ENCODE assay signal across 2 cellular contexts in the genomic region with DNA sequence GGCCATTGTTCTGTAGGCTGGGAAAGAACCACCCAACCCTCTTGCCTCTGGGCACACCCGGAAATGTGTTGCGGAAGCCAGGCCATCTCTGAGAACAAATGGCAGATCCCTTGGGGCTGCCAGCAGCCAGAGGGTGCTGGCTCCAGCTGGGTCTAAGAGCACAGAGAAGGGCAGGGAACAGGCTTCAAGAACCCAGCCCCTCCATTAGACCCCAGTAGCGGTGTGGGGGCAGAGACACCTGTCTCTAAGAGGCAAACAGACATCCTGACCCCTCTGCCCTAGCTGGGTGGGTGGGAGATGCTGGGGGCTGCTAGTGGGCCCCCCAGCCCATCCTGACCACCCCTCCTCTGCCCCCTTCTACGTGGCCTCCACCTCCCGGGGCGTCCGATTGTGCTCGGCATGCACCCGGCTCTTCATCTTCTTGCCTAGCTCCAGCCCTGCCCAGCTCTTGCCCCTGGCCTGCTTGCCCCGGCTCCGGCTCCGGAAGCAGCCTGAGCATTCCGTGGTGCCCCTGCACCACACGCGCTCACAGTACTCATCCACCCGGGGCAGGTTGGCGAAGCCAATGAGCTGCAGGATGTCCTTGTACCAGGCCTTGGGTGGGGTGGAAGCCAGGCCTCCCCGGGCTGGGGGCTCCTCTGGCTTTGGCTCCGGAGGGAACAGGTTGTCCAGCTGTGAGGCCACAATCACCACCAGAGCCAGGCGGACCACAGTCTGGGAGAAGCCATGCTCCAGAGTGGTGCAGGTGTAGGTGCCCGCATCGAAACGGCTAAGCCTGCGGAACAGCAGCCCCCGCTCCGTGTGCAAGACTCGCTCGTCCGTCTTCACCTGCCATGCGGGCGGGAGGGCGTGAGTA.
TF ChIP-seq lines count a peak whose summit lies in the region.

No MANE protein-coding gene starts in this region.

TF ChIP-seq in SK-N-SH, 30 proteins besides CTCF, POLR2A, EP300 and RAD21:
- TF ChIP-seq TCF12 (IDR thresholded peaks at IDR 0.05) (no peak), USF2 (IDR thresholded peaks at IDR 0.05; ENCODE audit: borderline replicate concordance, low read depth, low read length) (no peak), FOXM1 (IDR thresholded peaks at IDR 0.05; ENCODE audit: low read depth) (no peak), FOXJ3 (CRISPR knock-in tag; IDR thresholded peaks at IDR 0.05) (no peak), RCOR1 (IDR thresholded peaks at IDR 0.05; ENCODE audit: low read length) (no peak), TEAD4 (IDR thresholded peaks at IDR 0.05; ENCODE audit: borderline replicate concordance, insufficient read depth) (no peak), MEF2A (IDR thresholded peaks at IDR 0.05; ENCODE audit: borderline replicate concordance, low read depth) (no peak), EZH2phosphoT487 (IDR thresholded peaks at IDR 0.05; ENCODE audit: borderline replicate concordance, low read depth) (no peak), NFIC (IDR thresholded peaks at IDR 0.05; ENCODE audit: borderline replicate concordance) (no peak), CHD2 (IDR thresholded peaks at IDR 0.05; ENCODE audit: low read length, partially characterized antibody) (no peak)
- TF ChIP-seq, protein P1, sequence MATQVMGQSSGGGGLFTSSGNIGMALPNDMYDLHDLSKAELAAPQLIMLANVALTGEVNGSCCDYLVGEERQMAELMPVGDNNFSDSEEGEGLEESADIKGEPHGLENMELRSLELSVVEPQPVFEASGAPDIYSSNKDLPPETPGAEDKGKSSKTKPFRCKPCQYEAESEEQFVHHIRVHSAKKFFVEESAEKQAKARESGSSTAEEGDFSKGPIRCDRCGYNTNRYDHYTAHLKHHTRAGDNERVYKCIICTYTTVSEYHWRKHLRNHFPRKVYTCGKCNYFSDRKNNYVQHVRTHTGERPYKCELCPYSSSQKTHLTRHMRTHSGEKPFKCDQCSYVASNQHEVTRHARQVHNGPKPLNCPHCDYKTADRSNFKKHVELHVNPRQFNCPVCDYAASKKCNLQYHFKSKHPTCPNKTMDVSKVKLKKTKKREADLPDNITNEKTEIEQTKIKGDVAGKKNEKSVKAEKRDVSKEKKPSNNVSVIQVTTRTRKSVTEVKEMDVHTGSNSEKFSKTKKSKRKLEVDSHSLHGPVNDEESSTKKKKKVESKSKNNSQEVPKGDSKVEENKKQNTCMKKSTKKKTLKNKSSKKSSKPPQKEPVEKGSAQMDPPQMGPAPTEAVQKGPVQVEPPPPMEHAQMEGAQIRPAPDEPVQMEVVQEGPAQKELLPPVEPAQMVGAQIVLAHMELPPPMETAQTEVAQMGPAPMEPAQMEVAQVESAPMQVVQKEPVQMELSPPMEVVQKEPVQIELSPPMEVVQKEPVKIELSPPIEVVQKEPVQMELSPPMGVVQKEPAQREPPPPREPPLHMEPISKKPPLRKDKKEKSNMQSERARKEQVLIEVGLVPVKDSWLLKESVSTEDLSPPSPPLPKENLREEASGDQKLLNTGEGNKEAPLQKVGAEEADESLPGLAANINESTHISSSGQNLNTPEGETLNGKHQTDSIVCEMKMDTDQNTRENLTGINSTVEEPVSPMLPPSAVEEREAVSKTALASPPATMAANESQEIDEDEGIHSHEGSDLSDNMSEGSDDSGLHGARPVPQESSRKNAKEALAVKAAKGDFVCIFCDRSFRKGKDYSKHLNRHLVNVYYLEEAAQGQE (IDR thresholded peaks at IDR 0.05; ENCODE audit: low read depth, low read length): no peak
- TF ChIP-seq, protein P2, sequence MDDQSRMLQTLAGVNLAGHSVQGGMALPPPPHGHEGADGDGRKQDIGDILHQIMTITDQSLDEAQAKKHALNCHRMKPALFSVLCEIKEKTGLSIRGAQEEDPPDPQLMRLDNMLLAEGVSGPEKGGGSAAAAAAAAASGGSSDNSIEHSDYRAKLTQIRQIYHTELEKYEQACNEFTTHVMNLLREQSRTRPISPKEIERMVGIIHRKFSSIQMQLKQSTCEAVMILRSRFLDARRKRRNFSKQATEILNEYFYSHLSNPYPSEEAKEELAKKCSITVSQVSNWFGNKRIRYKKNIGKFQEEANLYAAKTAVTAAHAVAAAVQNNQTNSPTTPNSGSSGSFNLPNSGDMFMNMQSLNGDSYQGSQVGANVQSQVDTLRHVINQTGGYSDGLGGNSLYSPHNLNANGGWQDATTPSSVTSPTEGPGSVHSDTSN (IDR thresholded peaks at IDR 0.05): no peak
- TF ChIP-seq, protein P3, sequence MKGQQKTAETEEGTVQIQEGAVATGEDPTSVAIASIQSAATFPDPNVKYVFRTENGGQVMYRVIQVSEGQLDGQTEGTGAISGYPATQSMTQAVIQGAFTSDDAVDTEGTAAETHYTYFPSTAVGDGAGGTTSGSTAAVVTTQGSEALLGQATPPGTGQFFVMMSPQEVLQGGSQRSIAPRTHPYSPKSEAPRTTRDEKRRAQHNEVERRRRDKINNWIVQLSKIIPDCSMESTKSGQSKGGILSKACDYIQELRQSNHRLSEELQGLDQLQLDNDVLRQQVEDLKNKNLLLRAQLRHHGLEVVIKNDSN (IDR thresholded peaks at IDR 0.05; ENCODE audit: borderline replicate concordance, low read depth): no peak

TF ChIP-seq in SK-N-SH treated with all-trans-retinoic acid at 6 μM for 48 hours, 23 proteins besides CTCF, POLR2A, EP300 and RAD21:
- TF ChIP-seq ESRRG (CRISPR knock-in tag; IDR thresholded peaks at IDR 0.05) (no peak), ARNTL (CRISPR knock-in tag; IDR thresholded peaks at IDR 0.05; ENCODE audit: borderline replicate concordance, low read depth) (no peak), ZFP3 (CRISPR knock-in tag; IDR thresholded peaks at IDR 0.05) (no peak)
- TF ChIP-seq, protein P4, sequence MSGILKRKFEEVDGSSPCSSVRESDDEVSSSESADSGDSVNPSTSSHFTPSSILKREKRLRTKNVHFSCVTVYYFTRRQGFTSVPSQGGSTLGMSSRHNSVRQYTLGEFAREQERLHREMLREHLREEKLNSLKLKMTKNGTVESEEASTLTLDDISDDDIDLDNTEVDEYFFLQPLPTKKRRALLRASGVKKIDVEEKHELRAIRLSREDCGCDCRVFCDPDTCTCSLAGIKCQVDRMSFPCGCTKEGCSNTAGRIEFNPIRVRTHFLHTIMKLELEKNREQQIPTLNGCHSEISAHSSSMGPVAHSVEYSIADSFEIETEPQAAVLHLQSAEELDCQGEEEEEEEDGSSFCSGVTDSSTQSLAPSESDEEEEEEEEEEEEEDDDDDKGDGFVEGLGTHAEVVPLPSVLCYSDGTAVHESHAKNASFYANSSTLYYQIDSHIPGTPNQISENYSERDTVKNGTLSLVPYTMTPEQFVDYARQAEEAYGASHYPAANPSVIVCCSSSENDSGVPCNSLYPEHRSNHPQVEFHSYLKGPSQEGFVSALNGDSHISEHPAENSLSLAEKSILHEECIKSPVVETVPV (CRISPR knock-in tag; IDR thresholded peaks at IDR 0.05): no peak
- TF ChIP-seq, protein P5, sequence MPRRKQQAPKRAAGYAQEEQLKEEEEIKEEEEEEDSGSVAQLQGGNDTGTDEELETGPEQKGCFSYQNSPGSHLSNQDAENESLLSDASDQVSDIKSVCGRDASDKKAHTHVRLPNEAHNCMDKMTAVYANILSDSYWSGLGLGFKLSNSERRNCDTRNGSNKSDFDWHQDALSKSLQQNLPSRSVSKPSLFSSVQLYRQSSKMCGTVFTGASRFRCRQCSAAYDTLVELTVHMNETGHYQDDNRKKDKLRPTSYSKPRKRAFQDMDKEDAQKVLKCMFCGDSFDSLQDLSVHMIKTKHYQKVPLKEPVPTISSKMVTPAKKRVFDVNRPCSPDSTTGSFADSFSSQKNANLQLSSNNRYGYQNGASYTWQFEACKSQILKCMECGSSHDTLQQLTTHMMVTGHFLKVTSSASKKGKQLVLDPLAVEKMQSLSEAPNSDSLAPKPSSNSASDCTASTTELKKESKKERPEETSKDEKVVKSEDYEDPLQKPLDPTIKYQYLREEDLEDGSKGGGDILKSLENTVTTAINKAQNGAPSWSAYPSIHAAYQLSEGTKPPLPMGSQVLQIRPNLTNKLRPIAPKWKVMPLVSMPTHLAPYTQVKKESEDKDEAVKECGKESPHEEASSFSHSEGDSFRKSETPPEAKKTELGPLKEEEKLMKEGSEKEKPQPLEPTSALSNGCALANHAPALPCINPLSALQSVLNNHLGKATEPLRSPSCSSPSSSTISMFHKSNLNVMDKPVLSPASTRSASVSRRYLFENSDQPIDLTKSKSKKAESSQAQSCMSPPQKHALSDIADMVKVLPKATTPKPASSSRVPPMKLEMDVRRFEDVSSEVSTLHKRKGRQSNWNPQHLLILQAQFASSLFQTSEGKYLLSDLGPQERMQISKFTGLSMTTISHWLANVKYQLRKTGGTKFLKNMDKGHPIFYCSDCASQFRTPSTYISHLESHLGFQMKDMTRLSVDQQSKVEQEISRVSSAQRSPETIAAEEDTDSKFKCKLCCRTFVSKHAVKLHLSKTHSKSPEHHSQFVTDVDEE (CRISPR knock-in tag; IDR thresholded peaks at IDR 0.05): no peak
